16 cellular contexts compared by ENCODE assay signal in genomic region chr18:30987479-30988241, GRCh38. TPM values are rescaled to one million over a fixed set of nuclear protein-coding genes. Genes with fewer than 3 reads are reported as not detected.
DNase-seq lines count a peak whose midpoint lies in the region; ATAC-seq and TF ChIP-seq lines count a peak whose summit lies in the region.
"Had no signal": no experiment of that assay in that cellular context is flagged by ENCODE, and none has a peak within 500 bp of the region (broad histone marks: within the 10 kb centered on the region; RNA-seq: fewer than 3 reads in every experiment).

No MANE protein-coding gene starts in this region.

- H3K27ac ChIP-seq in body of pancreas, result no peak overlapping the region
- H3K27ac ChIP-seq: thoracic aorta had no signal

- no peaks in the 10 kb centered on the region for H3K4me1 ChIP-seq in body of pancreas

- TF ChIP-seq POLR2A in body of pancreas (IDR thresholded peaks at IDR 0.05), result no peak
- TF ChIP-seq POLR2A in lower leg skin (IDR thresholded peaks at IDR 0.05), result no peak

- no peaks in the 10 kb centered on the region for H3K27me3 ChIP-seq in body of pancreas

- DNase-seq in A172 (ENCODE audit: low spot score) (peak; percentile 10), HPDE6-E6E7 (ENCODE audit: extremely low spot score) (peak; percentile 87), body of pancreas (peak in 3 of 4 donors; percentile 5 to 40 (median 23)), lower leg skin (ENCODE audit: low spot score in 2 of 2) (peak; percentile 80 to 89), NCI-H2196 treated with DMSO at 0.1 percent for 48 hours (lab: John Stamatoyannopoulos, UW; ENCODE audit: unreplicated experiment) (no peak), Right ventricle myocardium superior (no peak)
- DNase-seq: ACHN; activated CD4-positive, alpha-beta T cell treated with anti-CD3 and anti-CD28 coated beads for 36 hours; aorta; HFFc6; NCI-H187 had no signal

- 23 to 24% methylated on average over 4 of the region's 4 CpGs for WGBS in body of pancreas, 2 donors
- WGBS in lower leg skin, 2 donors, result 22 to 45% methylated on average over 4 of the region's 4 CpGs

- no peak for TF ChIP-seq CTCF in body of pancreas (IDR thresholded peaks at IDR 0.05)
- no peak for TF ChIP-seq CTCF in lower leg skin (IDR thresholded peaks at IDR 0.05)

- intact Hi-C loops in body of pancreas (cut with DNase I) (no loop called here), lower leg skin (cut with DNase I; ENCODE audit: low total_unique reads) (no loop called here), Right ventricle myocardium superior (cut with DNase I) (loop anchor here (10.0 kb wide), 1 partner anchor 517 kb away; no protein-coding TSS in a partner anchor)

- no peaks in the 10 kb centered on the region for H3K9me3 ChIP-seq in body of pancreas
- H3K9me3 ChIP-seq: thoracic aorta had no signal

- H3K4me3 ChIP-seq in body of pancreas (no peak overlapping the region), lower leg skin (ENCODE audit: low read depth, poor library complexity, severe bottlenecking) (no peak overlapping the region)
- H3K4me3 ChIP-seq: thoracic aorta had no signal

- ATAC-seq in body of pancreas (peak; percentile 52), GM21381 (IDR thresholded peaks at IDR 0.05; ENCODE audit: unreplicated experiment) (no peak), GM18907 (IDR thresholded peaks at IDR 0.05; ENCODE audit: unreplicated experiment) (no peak), Right ventricle myocardium superior (ENCODE audit: poor library complexity) (no peak)
- ATAC-seq: activated CD4-positive, alpha-beta T cell treated with anti-CD3 and anti-CD28 coated beads for 36 hours; left lobe of liver had no signal

- no peaks in the 10 kb centered on the region for H3K36me3 ChIP-seq in body of pancreas (replicated peaks in 1 of 2; ENCODE audit: insufficient read depth in 1 of 2, low read depth in 2 of 2)
- H3K36me3 ChIP-seq: thoracic aorta had no signal

RNA-seq across cellular contexts. Expression of gene DSC3, which starts 54.9 kb away (rescaled TPM):
- not detected in 2 replicates for total RNA-seq in A172 (2014; rRNA removed; shearing (Covaris generic))
- total RNA-seq in body of pancreas (under 1 TPM in 1 of 2 donors, not detected in 1; 0.26 TPM), lower leg skin (1,000 to 10,000 TPM in 1 of 4 donors, 100 to 1,000 TPM in 3; 661 to 1,000 (median 831) TPM), Right ventricle myocardium superior (not detected)
- total RNA-seq: activated T-helper 1 cell treated with anti-CD3 and anti-CD28 coated beads, Interleukin-12 subunit alpha, Interleukin-12 subunit beta, Interleukin-2, Interleukin-4 antibody, amounts not matched to agents 30 ng/mL and 10 ng/mL and 1 ng/mL, durations not matched to agents 14 hours and 24 hours and 36 hours; HFFc6 had no signal

Comparison
In these comparisons a context has a peak if more than half of its experiments do, and no peak if none do; other contexts are left out.
1. DNase-seq: peak in A172 (single experiment), HPDE6-E6E7 (single experiment), body of pancreas (3 of 4) and lower leg skin (2 of 2); none in NCI-H2196 treated with DMSO at 0.1 percent for 48 hours (single experiment) and Right ventricle myocardium superior (single experiment).
2. RNA of gene DSC3, which starts 54.9 kb away (total RNA-seq): 661 to 1,000 TPM in lower leg skin; 0.26 TPM in body of pancreas, not detected in Right ventricle myocardium superior (single experiment) and not detected in A172; every median in the first group is over 100 times any median in the second.